In genomic region chr2:19901201-19901457, GRCh38 we compare ENCODE assay signal across 1 cellular context.
A peak's percentile ranks its signal among the peaks of the same experiment; 100 is the strongest.
TF ChIP-seq lines count a peak whose summit lies in the region.

No MANE protein-coding gene starts in this region.

TF ChIP-seq in K562, 482 proteins besides CTCF, POLR2A, EP300 and RAD21 (continued from another document):
- TF ChIP-seq, protein P1, sequence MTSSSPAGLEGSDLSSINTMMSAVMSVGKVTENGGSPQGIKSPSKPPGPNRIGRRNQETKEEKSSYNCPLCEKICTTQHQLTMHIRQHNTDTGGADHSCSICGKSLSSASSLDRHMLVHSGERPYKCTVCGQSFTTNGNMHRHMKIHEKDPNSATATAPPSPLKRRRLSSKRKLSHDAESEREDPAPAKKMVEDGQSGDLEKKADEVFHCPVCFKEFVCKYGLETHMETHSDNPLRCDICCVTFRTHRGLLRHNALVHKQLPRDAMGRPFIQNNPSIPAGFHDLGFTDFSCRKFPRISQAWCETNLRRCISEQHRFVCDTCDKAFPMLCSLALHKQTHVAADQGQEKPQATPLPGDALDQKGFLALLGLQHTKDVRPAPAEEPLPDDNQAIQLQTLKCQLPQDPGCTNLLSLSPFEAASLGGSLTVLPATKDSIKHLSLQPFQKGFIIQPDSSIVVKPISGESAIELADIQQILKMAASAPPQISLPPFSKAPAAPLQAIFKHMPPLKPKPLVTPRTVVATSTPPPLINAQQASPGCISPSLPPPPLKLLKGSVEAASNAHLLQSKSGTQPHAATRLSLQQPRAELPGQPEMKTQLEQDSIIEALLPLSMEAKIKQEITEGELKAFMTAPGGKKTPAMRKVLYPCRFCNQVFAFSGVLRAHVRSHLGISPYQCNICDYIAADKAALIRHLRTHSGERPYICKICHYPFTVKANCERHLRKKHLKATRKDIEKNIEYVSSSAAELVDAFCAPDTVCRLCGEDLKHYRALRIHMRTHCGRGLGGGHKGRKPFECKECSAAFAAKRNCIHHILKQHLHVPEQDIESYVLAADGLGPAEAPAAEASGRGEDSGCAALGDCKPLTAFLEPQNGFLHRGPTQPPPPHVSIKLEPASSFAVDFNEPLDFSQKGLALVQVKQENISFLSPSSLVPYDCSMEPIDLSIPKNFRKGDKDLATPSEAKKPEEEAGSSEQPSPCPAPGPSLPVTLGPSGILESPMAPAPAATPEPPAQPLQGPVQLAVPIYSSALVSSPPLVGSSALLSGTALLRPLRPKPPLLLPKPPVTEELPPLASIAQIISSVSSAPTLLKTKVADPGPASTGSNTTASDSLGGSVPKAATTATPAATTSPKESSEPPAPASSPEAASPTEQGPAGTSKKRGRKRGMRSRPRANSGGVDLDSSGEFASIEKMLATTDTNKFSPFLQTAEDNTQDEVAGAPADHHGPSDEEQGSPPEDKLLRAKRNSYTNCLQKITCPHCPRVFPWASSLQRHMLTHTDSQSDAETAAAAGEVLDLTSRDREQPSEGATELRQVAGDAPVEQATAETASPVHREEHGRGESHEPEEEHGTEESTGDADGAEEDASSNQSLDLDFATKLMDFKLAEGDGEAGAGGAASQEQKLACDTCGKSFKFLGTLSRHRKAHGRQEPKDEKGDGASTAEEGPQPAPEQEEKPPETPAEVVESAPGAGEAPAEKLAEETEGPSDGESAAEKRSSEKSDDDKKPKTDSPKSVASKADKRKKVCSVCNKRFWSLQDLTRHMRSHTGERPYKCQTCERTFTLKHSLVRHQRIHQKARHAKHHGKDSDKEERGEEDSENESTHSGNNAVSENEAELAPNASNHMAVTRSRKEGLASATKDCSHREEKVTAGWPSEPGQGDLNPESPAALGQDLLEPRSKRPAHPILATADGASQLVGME (CRISPR knock-in tag; IDR thresholded peaks at IDR 0.05): 0 out of 2 replicates have a peak, but pooled peaks have one; percentile 12
- TF ChIP-seq KLF13 (tag; IDR thresholded peaks at IDR 0.05; ENCODE audit: borderline replicate concordance, low read depth) (0 out of 2 replicates have a peak, but pooled peaks have one; percentile 0), ARNT (IDR thresholded peaks at IDR 0.05) (no peak), SAFB (IDR thresholded peaks at IDR 0.05; ENCODE audit: borderline replicate concordance, low read depth, low read length) (peak; percentile 82), BCL6 (CRISPR knock-in tag; IDR thresholded peaks at IDR 0.05) (no peak), SIN3A (IDR thresholded peaks at IDR 0.05; ENCODE audit: borderline replicate concordance in 2 of 2, control insufficient read depth in 1 of 2, low read depth in 2 of 2, low read length in 2 of 2) (0 out of 4 replicates have a peak, but pooled peaks of 1 of the 2 experiments have one; percentile 7), PHF20 (IDR thresholded peaks at IDR 0.05; ENCODE audit: partially characterized antibody) (peak; percentile 36), ASH1L (IDR thresholded peaks at IDR 0.05; ENCODE audit: borderline replicate concordance, low read depth, partially characterized antibody) (no peak), FUS (optimal IDR thresholded peaks at IDR 0.05; ENCODE audit: low read depth, low read length) (no peak), ARID2 (IDR thresholded peaks at IDR 0.05) (0 out of 2 replicates have a peak, but pooled peaks have one; percentile 10), GATAD2B (IDR thresholded peaks at IDR 0.05; ENCODE audit: borderline replicate concordance) (no peak), ZC3H4 (CRISPR knock-in tag; IDR thresholded peaks at IDR 0.05; ENCODE audit: borderline replicate concordance) (0 out of 2 replicates have a peak, but pooled peaks have one; percentile 3), FOXP1 (CRISPR knock-in tag; IDR thresholded peaks at IDR 0.05) (peak; percentile 79; the same call in 1 of the 2 replicates), GATAD2A (IDR thresholded peaks at IDR 0.05) (0 out of 2 replicates have a peak, but pooled peaks have one; percentile 66), RB1 (IDR thresholded peaks at IDR 0.05; ENCODE audit: low read depth) (0 out of 2 replicates have a peak, but pooled peaks have one; percentile 35), CREB1 (IDR thresholded peaks at IDR 0.05) (peak; percentile 10; the same call in 1 of the 2 replicates), CREB1 (CRISPR knock-in tag; IDR thresholded peaks at IDR 0.05) (no peak), MLLT1 (IDR thresholded peaks at IDR 0.05) (peak; percentile 44 to 71; a peak in 3 of 4 replicates), ZNF217 (CRISPR knock-in tag; IDR thresholded peaks at IDR 0.05) (no peak)
- TF ChIP-seq, protein P2, sequence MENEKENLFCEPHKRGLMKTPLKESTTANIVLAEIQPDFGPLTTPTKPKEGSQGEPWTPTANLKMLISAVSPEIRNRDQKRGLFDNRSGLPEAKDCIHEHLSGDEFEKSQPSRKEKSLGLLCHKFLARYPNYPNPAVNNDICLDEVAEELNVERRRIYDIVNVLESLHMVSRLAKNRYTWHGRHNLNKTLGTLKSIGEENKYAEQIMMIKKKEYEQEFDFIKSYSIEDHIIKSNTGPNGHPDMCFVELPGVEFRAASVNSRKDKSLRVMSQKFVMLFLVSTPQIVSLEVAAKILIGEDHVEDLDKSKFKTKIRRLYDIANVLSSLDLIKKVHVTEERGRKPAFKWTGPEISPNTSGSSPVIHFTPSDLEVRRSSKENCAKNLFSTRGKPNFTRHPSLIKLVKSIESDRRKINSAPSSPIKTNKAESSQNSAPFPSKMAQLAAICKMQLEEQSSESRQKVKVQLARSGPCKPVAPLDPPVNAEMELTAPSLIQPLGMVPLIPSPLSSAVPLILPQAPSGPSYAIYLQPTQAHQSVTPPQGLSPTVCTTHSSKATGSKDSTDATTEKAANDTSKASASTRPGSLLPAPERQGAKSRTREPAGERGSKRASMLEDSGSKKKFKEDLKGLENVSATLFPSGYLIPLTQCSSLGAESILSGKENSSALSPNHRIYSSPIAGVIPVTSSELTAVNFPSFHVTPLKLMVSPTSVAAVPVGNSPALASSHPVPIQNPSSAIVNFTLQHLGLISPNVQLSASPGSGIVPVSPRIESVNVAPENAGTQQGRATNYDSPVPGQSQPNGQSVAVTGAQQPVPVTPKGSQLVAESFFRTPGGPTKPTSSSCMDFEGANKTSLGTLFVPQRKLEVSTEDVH (IDR thresholded peaks at IDR 0.05; ENCODE audit: low read depth, partially characterized antibody): peak; percentile 23
- TF ChIP-seq, protein P3, sequence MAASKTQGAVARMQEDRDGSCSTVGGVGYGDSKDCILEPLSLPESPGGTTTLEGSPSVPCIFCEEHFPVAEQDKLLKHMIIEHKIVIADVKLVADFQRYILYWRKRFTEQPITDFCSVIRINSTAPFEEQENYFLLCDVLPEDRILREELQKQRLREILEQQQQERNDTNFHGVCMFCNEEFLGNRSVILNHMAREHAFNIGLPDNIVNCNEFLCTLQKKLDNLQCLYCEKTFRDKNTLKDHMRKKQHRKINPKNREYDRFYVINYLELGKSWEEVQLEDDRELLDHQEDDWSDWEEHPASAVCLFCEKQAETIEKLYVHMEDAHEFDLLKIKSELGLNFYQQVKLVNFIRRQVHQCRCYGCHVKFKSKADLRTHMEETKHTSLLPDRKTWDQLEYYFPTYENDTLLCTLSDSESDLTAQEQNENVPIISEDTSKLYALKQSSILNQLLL (CRISPR knock-in tag; IDR thresholded peaks at IDR 0.05; ENCODE audit: borderline replicate concordance): no peak
